ENCODE assay signal across 9 cellular contexts in the genomic region with DNA sequence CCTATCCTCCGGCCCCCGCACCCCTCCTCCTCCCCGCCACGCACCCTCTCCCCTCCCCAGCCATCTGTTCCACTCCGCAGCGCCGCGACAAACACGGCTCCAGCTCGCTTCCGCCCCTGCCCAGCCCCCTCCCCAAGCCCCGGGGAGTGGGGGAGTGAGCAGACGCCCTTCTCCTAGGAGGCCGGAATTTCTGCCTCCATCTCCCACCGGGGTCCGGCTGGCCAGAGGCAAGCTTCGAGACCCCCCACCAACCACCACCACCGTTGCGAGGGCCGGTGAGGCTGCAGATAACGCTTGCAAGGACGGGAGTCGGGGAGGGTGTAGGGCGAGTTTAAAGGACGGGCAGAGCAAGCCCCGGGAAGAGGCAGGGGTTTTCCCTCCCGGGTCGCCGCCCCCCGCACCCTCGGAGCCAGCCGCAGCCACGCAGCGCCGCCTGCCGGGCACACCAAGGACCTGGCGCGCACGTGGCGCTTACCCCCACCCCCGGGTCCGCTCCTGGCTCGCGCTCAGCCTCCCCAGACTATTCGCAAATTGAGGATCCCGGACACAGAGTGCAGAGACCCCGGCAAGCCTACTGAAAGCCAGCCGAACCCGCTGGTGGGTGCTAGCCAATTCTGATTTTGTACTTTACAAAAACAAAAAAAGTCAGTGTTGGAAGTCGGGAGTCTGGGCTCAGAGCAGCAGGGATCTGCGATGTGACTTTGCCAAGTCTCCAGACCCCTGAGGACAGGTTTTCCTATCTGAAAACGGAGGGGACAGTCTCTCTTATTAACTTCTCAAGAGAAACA. TPM values are rescaled to one million over a fixed set of nuclear protein-coding genes. Genes with fewer than 3 reads are reported as not detected.
A peak's percentile ranks its signal among the peaks of the same experiment; 100 is the strongest.
DNase-seq lines count a peak whose midpoint lies in the region; ATAC-seq lines count a peak whose summit lies in the region.
"Had no signal": no experiment of that assay in that cellular context is flagged by ENCODE, and none has a peak within 500 bp of the region (broad histone marks: within the 10 kb centered on the region; RNA-seq: fewer than 3 reads in every experiment).

No MANE protein-coding gene starts in this region.

- ATAC-seq in HG02973 (IDR thresholded peaks at IDR 0.05; ENCODE audit: unreplicated experiment) (peak; percentile 42), left lobe of liver (no peak), GM18870 (IDR thresholded peaks at IDR 0.05; ENCODE audit: unreplicated experiment) (no peak)

- DNase-seq in Daoy (ENCODE audit: low read depth), result peak; percentile 77
- DNase-seq in T follicular helper cell (ENCODE audit: low read depth), result peak; percentile 53
- DNase-seq in astrocyte of the hippocampus (ENCODE audit: low read depth, low spot score), result peak; percentile 69
- peak; percentile 88 for DNase-seq in iPS-NIHi7 (ENCODE audit: extremely low spot score)
- peak in 2 of 3 donors; percentile 39 to 70 for DNase-seq in stimulated activated CD4-positive, alpha-beta T cell treated with anti-CD3 and anti-CD28 coated beads, TNF-alpha, amount 100 ng/mL, for 1 hour (ENCODE audit: low read depth in 3 of 3, low spot score in 1 of 3)
- no peak for DNase-seq in left lobe of liver (ENCODE audit: low spot score)

RNA-seq across cellular contexts. Expression of gene RTN4RL2, which starts 22.6 kb away (rescaled TPM):
- 0.23 TPM in 1 of 2 replicates, not detected in the other for total RNA-seq in Daoy (2014; rRNA removed; shearing (Covaris generic))
- total RNA-seq in left lobe of liver, result 22.0 TPM
- total RNA-seq: SJSA1 had no signal

RNA-seq across cellular contexts. Expression of gene SLC43A1, which starts 32.5 kb away (rescaled TPM):
- 5.6 and 9.0 TPM in 2 replicates for total RNA-seq in Daoy (2014; rRNA removed; shearing (Covaris generic))
- total RNA-seq in left lobe of liver, result 115 TPM

RNA-seq across cellular contexts. Expression of gene TIMM10, which starts 47.6 kb away (rescaled TPM):
- 164 and 188 TPM in 2 replicates for total RNA-seq in Daoy (2014; rRNA removed; shearing (Covaris generic))
- total RNA-seq in left lobe of liver, result 39.3 TPM

RNA-seq across cellular contexts. Expression of gene SMTNL1, which starts 54.4 kb away (rescaled TPM):
- total RNA-seq in Daoy (2014; rRNA removed; shearing (Covaris generic)), result not detected in 2 replicates
- total RNA-seq in left lobe of liver, result not detected
- total RNA-seq: SJSA1 had no signal

RNA-seq across cellular contexts. Expression of gene SLC43A3, which starts 56.1 kb away (rescaled TPM):
- 122 and 135 TPM in 2 replicates for total RNA-seq in Daoy (2014; rRNA removed; shearing (Covaris generic))
- 127 TPM for total RNA-seq in left lobe of liver

Comparison
In these comparisons a context has a peak if more than half of its experiments do, and no peak if none do; other contexts are left out.
1. RNA of gene RTN4RL2, which starts 22.6 kb away (total RNA-seq): 22.0 TPM in left lobe of liver (single experiment); 0.23 TPM in Daoy; every median in the first group is over 10 times any median in the second.
2. RNA of gene SLC43A1, which starts 32.5 kb away (total RNA-seq): 115 TPM in left lobe of liver (single experiment); 5.6 to 9.0 TPM in Daoy; every median in the first group is over 10 times any median in the second.